In genomic region chr11:61771195-61771894, GRCh38 we compare ENCODE assay signal across 2 cellular contexts.
A peak's percentile ranks its signal among the peaks of the same experiment; 100 is the strongest.
TF ChIP-seq lines count a peak whose summit lies in the region.

No MANE protein-coding gene starts in this region.

TF ChIP-seq in IMR-90, 13 proteins besides CTCF, POLR2A, EP300 and RAD21:
- no peak for TF ChIP-seq MXI1 (IDR thresholded peaks at IDR 0.05; ENCODE audit: borderline replicate concordance, low read depth, low read length)
- no peak for TF ChIP-seq CHD1 (IDR thresholded peaks at IDR 0.05; ENCODE audit: low read depth, low read length)
- no peak for TF ChIP-seq BHLHE40 (IDR thresholded peaks at IDR 0.05; ENCODE audit: low read depth, low read length)
- TF ChIP-seq RCOR1 (IDR thresholded peaks at IDR 0.05; ENCODE audit: insufficient replicate concordance, low read length), result no peak
TF ChIP-seq in IMR-90: peak in this region for 0.

TF ChIP-seq in K562, 482 proteins besides CTCF, POLR2A, EP300 and RAD21:
- peak; percentile 70 for TF ChIP-seq ZNF436 (CRISPR knock-in tag; IDR thresholded peaks at IDR 0.05)
- no peak for TF ChIP-seq POLR3G (IDR thresholded peaks at IDR 0.05; ENCODE audit: extremely low read depth, insufficient read length, insufficient replicate concordance)
- no peak for TF ChIP-seq SIRT6 (IDR thresholded peaks at IDR 0.05; ENCODE audit: low read depth, low read length)
- no peak for TF ChIP-seq WHSC1 (IDR thresholded peaks at IDR 0.05; ENCODE audit: low read length)
- TF ChIP-seq SMARCA5 (IDR thresholded peaks at IDR 0.05), result 0 out of 2 replicates have a peak, but pooled peaks have one; percentile 49
- no peak for TF ChIP-seq SREBF2 (CRISPR knock-in tag; IDR thresholded peaks at IDR 0.05)
- no peak for TF ChIP-seq PCBP1 (IDR thresholded peaks at IDR 0.05; ENCODE audit: low read depth, low read length, poor library complexity, severe bottlenecking)
- no peak for TF ChIP-seq SAFB (IDR thresholded peaks at IDR 0.05; ENCODE audit: borderline replicate concordance, low read depth, low read length)
- 0 out of 2 replicates have a peak, but pooled peaks have one; percentile 44 for TF ChIP-seq KLF1 (tag; IDR thresholded peaks at IDR 0.05)
- TF ChIP-seq KDM2B (CRISPR knock-in tag; IDR thresholded peaks at IDR 0.05), result no peak
- TF ChIP-seq ILF3 (IDR thresholded peaks at IDR 0.05; ENCODE audit: borderline replicate concordance), result no peak
- no peak for TF ChIP-seq HLTF (IDR thresholded peaks at IDR 0.05)
- no peak for TF ChIP-seq NFRKB (IDR thresholded peaks at IDR 0.05; ENCODE audit: low read depth)
- 0 out of 2 replicates have a peak, but pooled peaks have one; percentile 2 for TF ChIP-seq ZNF121 (CRISPR knock-in tag; conservative IDR thresholded peaks at IDR 0.05)
- no peak for TF ChIP-seq SLC30A9 (CRISPR knock-in tag; IDR thresholded peaks at IDR 0.05)
- TF ChIP-seq ZFP1 (CRISPR knock-in tag; IDR thresholded peaks at IDR 0.05), result no peak
- TF ChIP-seq BCOR (IDR thresholded peaks at IDR 0.05), result peak; percentile 10; the same call in 1 of the 2 replicates
- no peak for TF ChIP-seq DPF2 (IDR thresholded peaks at IDR 0.05)
- peak; percentile 99 for TF ChIP-seq ZFP36 (IDR thresholded peaks at IDR 0.05; ENCODE audit: low read depth, low read length, partially characterized antibody)
- no peak for TF ChIP-seq FOXO4 (CRISPR knock-in tag; IDR thresholded peaks at IDR 0.05)
